ENCODE assay signal across 8 cellular contexts in the genomic region with DNA sequence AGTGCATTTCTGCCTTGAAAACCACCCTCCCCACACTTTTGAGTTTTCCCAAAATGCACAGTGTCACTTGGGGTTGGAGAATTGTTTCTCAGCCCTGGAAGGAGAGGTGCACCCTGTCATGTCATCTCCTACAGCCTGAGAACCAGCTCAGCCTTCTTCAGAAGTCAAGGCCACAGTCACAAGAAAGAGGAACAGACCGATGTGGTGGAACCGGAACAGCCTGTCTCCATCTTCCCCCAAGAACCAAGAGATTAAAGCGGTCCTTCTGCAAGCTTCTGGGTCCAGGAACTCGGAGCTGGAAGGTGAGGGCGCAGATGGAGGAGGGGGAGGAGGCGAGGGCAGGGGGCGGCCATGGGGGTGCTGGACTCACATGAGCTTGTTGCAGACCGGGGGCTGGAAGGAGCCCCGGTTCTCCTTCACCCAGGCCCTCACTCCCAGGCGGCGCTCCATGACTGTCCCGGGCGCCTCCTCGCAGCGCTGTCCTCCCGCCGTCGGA. TPM values are rescaled to one million over a fixed set of nuclear protein-coding genes. Genes with fewer than 3 reads are reported as not detected.
DNase-seq lines count a peak whose midpoint lies in the region; ATAC-seq and TF ChIP-seq lines count a peak whose summit lies in the region.

No MANE protein-coding gene starts in this region.

- DNase-seq in activated naive CD4-positive, alpha-beta T cell treated with anti-CD3 and anti-CD28 coated beads for 36 hours = peak; percentile 28
- no peak for DNase-seq in activated naive CD4-positive, alpha-beta T cell (lab: John Stamatoyannopoulos, UW)
- DNase-seq in MV-4-11 (lab: John Stamatoyannopoulos, UW) (peak; percentile 68), mucosa of descending colon (peak in 1 of 3 donors; percentile 81), NCI-H1048 (lab: John Stamatoyannopoulos, UW) (no peak), NCI-H748 treated with DMSO at 0.1 percent for 48 hours (lab: John Stamatoyannopoulos, UW) (no peak), activated gamma-delta T cell treated with Interleukin-2 at 50 U/mL for 16 hours (no peak)

- CTCF ChIA-PET in activated naive CD4-positive, alpha-beta T cell treated with anti-CD3 and anti-CD28 coated beads for 36 hours (lab: Charles Lee) = interaction anchor here (0.9 kb wide), 1 partner anchor 8 kb away, joined by 3 read pairs; no protein-coding TSS in a partner anchor

- peaks cover 40% of the 10 kb centered on the region for H3K27me3 Mint-ChIP-seq in activated naive CD4-positive, alpha-beta T cell treated with anti-CD3 and anti-CD28 coated beads for 36 hours (ENCODE audit: low read depth)
- no peaks in the 10 kb centered on the region for H3K27me3 Mint-ChIP-seq in dendritic cell treated with granulocyte-macrophage colony-stimulating factor and Interleukin-4, amounts not matched to agents 40 ng/mL and 50 ng/mL, for 4 days

- no peaks in the 10 kb centered on the region for H3K9me3 Mint-ChIP-seq in activated naive CD4-positive, alpha-beta T cell treated with anti-CD3 and anti-CD28 coated beads for 36 hours
- no peaks in the 10 kb centered on the region for H3K9me3 Mint-ChIP-seq in dendritic cell treated with granulocyte-macrophage colony-stimulating factor and Interleukin-4, amounts not matched to agents 40 ng/mL and 50 ng/mL, for 4 days

- H3K4me3 Mint-ChIP-seq in activated naive CD4-positive, alpha-beta T cell treated with anti-CD3 and anti-CD28 coated beads for 36 hours = peak overlapping the region; percentile 81
- peak overlapping the region; percentile 93 for H3K4me3 Mint-ChIP-seq in dendritic cell treated with granulocyte-macrophage colony-stimulating factor and Interleukin-4, amounts not matched to agents 40 ng/mL and 50 ng/mL, for 4 days

- peak; percentile 78 for ATAC-seq in mucosa of descending colon

- intact Hi-C loops in activated naive CD4-positive, alpha-beta T cell treated with anti-CD3 and anti-CD28 coated beads for 36 hours (cut with micrococcal nuclease) = loop anchor here (5.0 kb wide), 1 partner anchor 295 kb away; no protein-coding TSS in a partner anchor
- intact Hi-C loops in dendritic cell treated with granulocyte-macrophage colony-stimulating factor and Interleukin-4, amounts not matched to agents 40 ng/mL and 50 ng/mL, for 4 days (cut with micrococcal nuclease) = loop anchor here (2.0 to 10.0 kb wide), 3 partner anchors 19 to 277 kb away; no protein-coding TSS in a partner anchor
- intact Hi-C loops in mucosa of descending colon (cut with DNase I, micrococcal nuclease) = no loop called here

- H3K36me3 ChIP-seq in mucosa of descending colon (ENCODE audit: low read depth) = no peaks in the 10 kb centered on the region

- H3K9me3 ChIP-seq in mucosa of descending colon = no peaks in the 10 kb centered on the region

- peaks cover 1% of the 10 kb centered on the region for H3K36me3 Mint-ChIP-seq in activated naive CD4-positive, alpha-beta T cell treated with anti-CD3 and anti-CD28 coated beads for 36 hours (ENCODE audit: low read depth)
- H3K36me3 Mint-ChIP-seq in dendritic cell treated with granulocyte-macrophage colony-stimulating factor and Interleukin-4, amounts not matched to agents 40 ng/mL and 50 ng/mL, for 4 days (ENCODE audit: low read depth) = peaks cover 70% of the 10 kb centered on the region

- H3K27ac Mint-ChIP-seq in activated naive CD4-positive, alpha-beta T cell treated with anti-CD3 and anti-CD28 coated beads for 36 hours = no peak overlapping the region
- peak overlapping the region; percentile 95 for H3K27ac Mint-ChIP-seq in dendritic cell treated with granulocyte-macrophage colony-stimulating factor and Interleukin-4, amounts not matched to agents 40 ng/mL and 50 ng/mL, for 4 days

- TF ChIP-seq CTCF in mucosa of descending colon (IDR thresholded peaks at IDR 0.05) = no peak

- H3K4me1 ChIP-seq in mucosa of descending colon (ENCODE audit: low read depth) = no peaks in the 10 kb centered on the region

- peaks cover 27% of the 10 kb centered on the region for H3K4me1 Mint-ChIP-seq in activated naive CD4-positive, alpha-beta T cell treated with anti-CD3 and anti-CD28 coated beads for 36 hours (ENCODE audit: low read depth)
- H3K4me1 Mint-ChIP-seq in dendritic cell treated with granulocyte-macrophage colony-stimulating factor and Interleukin-4, amounts not matched to agents 40 ng/mL and 50 ng/mL, for 4 days (ENCODE audit: low read depth) = peaks cover 45% of the 10 kb centered on the region

- H3K4me3 ChIP-seq in mucosa of descending colon = peak overlapping the region; percentile 32

RNA-seq across cellular contexts. Expression of a gene that starts 0.2 kb away (rescaled TPM):
- under 1 TPM; 0.41 to 0.52 TPM for total RNA-seq in activated naive CD4-positive, alpha-beta T cell treated with anti-CD3 and anti-CD28 coated beads for 36 hours
- 10 to 100 TPM in 1 of 3 donors, 1 to 10 TPM in 2; 5.8 to 38.4 (median 9.8) TPM for total RNA-seq in mucosa of descending colon

RNA-seq across cellular contexts. Expression of a gene that starts 28.2 kb away (rescaled TPM):
- under 1 TPM in 1 of 2 experiments, not detected in 1; 0.14 TPM for total RNA-seq in activated naive CD4-positive, alpha-beta T cell treated with anti-CD3 and anti-CD28 coated beads for 36 hours
- total RNA-seq in mucosa of descending colon = 1 to 10 TPM; 1.6 to 8.9 (median 2.4) TPM

Comparison
In these comparisons a context has a peak if more than half of its experiments do, and no peak if none do; other contexts are left out.
1. DNase-seq: peak in activated naive CD4-positive, alpha-beta T cell treated with anti-CD3 and anti-CD28 coated beads for 36 hours (single experiment) and MV-4-11 (single experiment); none in activated naive CD4-positive, alpha-beta T cell (0 of 4), NCI-H1048 (single experiment), NCI-H748 treated with DMSO at 0.1 percent for 48 hours (single experiment) and activated gamma-delta T cell treated with Interleukin-2 at 50 U/mL for 16 hours (single experiment).
2. RNA of a gene that starts 0.2 kb away (total RNA-seq): 5.8 to 38.4 TPM in mucosa of descending colon; 0.41 to 0.52 TPM in activated naive CD4-positive, alpha-beta T cell treated with anti-CD3 and anti-CD28 coated beads for 36 hours; every median in the first group is over 4 times any median in the second.
3. intact Hi-C loops: an anchor here in activated naive CD4-positive, alpha-beta T cell treated with anti-CD3 and anti-CD28 coated beads for 36 hours (5.0 kb wide) and dendritic cell treated with granulocyte-macrophage colony-stimulating factor and Interleukin-4, amounts not matched to agents 40 ng/mL and 50 ng/mL, for 4 days (2.0 to 10.0 kb wide); none called in mucosa of descending colon.